8 cellular contexts compared by ENCODE assay signal in the genomic region with DNA sequence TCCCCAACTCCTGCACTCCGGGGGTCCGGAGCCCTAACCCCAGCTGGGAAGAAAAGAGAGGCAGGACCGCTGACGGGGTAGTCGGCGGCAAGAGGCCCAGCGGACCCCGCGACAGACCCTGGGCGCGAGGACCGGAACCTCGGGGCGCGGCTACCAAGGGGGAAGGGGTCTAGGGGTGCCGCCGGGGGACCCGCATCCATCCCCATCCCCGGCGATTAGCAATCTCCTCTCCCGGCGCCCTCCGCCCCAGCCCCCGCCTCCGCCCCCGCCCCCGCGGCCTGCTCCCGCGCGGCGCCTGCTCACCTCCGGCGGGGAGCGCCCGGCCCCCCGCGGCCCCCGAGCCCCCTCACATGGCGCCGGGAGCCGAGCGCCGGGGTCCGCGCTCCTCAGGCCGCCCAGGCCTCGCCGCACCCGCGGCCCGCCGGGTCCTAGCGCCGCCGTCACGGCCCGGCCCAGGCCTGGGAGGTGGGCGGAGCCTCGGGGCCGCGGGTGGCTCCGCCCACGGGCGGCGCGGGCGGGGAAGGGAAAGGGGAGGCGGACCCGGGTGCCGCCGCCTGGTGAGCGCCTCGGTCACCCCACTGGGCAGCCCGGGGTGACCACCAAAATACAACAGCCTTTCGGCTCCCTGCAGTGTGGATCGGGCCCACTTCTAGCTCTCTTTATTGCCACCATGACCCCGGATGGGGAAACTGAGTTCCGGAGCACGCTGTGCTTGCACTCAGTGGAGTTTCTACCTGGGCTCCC. TPM values are rescaled to one million over a fixed set of nuclear protein-coding genes. Genes with fewer than 3 reads are reported as not detected.
DNase-seq lines count a peak whose midpoint lies in the region; ATAC-seq and TF ChIP-seq lines count a peak whose summit lies in the region.

A gene with protein sequence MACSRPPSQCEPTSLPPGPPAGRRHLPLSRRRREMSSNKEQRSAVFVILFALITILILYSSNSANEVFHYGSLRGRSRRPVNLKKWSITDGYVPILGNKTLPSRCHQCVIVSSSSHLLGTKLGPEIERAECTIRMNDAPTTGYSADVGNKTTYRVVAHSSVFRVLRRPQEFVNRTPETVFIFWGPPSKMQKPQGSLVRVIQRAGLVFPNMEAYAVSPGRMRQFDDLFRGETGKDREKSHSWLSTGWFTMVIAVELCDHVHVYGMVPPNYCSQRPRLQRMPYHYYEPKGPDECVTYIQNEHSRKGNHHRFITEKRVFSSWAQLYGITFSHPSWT (minus strand): TSS at position 404 of the 744 bp plus-strand sequence. CDS start 1,622 bp downstream, outside the sequence.

- peaks cover 33% of the 10 kb centered on the region for H3K36me3 Mint-ChIP-seq in dendritic cell treated with granulocyte-macrophage colony-stimulating factor and Interleukin-4, amounts not matched to agents 40 ng/mL and 50 ng/mL, for 4 days (ENCODE audit: low read depth)

- H3K4me1 ChIP-seq in HEK293 (ENCODE audit: control insufficient read depth, insufficient read depth, low read length): no peaks in the 10 kb centered on the region

- H3K27ac ChIP-seq in HEK293 (ENCODE audit: extremely low read depth, low read depth, low read length): peak within 1 kb of the TSS; percentile 78; the same call in 1 of the 2 replicates

- DNase-seq in NCI-H128 (lab: John Stamatoyannopoulos, UW; ENCODE audit: unreplicated experiment) (peak; percentile 25), left colon (peak; percentile 66 to 80)
- peak; percentile 81 for DNase-seq in activated CD4-positive, alpha-beta T cell treated with anti-CD3 and anti-CD28 coated beads for 48 hours
- peak; percentile 47 to 67 (median 56) for DNase-seq in stimulated activated CD4-positive, alpha-beta T cell treated with anti-CD3 and anti-CD28 coated beads, Interleukin-1b, Interleukin-23, amount 100 ng/mL, for 24 hours (ENCODE audit: low read depth in 4 of 4, low spot score in 1 of 4)

- TF ChIP-seq CTCF in GM12872 (IDR thresholded peaks at IDR 0.05; ENCODE audit: insufficient read depth, low read depth, low read length) (0 out of 3 replicates have a peak, but pooled peaks have one; percentile 4), HEK293 (tag by site-specific recombination; IDR thresholded peaks at IDR 0.05) (no peak)

- POLR2A ChIA-PET in HEK293 (lab: Yijun Ruan, JAX): interaction anchor here (1.3 to 2.0 kb wide), 3 partner anchors 17 to 448 kb away, joined by 3 to 9 read pairs (median 3); a partner anchor contains a TSS

- peak within 1 kb of the TSS; percentile 78 for H3K27ac Mint-ChIP-seq in dendritic cell treated with granulocyte-macrophage colony-stimulating factor and Interleukin-4, amounts not matched to agents 40 ng/mL and 50 ng/mL, for 4 days

- H3K4me1 Mint-ChIP-seq in dendritic cell treated with granulocyte-macrophage colony-stimulating factor and Interleukin-4, amounts not matched to agents 40 ng/mL and 50 ng/mL, for 4 days (ENCODE audit: low read depth): peaks cover 55% of the 10 kb centered on the region

- H3K4me3 ChIP-seq in HEK293 (ENCODE audit: low read depth, low read length): peak within 1 kb of the TSS; percentile 86

- peaks cover 15% of the 10 kb centered on the region for H3K9me3 Mint-ChIP-seq in dendritic cell treated with granulocyte-macrophage colony-stimulating factor and Interleukin-4, amounts not matched to agents 40 ng/mL and 50 ng/mL, for 4 days

- H3K36me3 ChIP-seq in HEK293 (ENCODE audit: control insufficient read depth in 2 of 2, insufficient read depth in 1 of 2, low read length in 2 of 2): peaks cover 0 to 25% of the 10 kb centered on the region in 2 experiments; a peak in 1 of 3 replicates

- no peaks in the 10 kb centered on the region for H3K27me3 Mint-ChIP-seq in dendritic cell treated with granulocyte-macrophage colony-stimulating factor and Interleukin-4, amounts not matched to agents 40 ng/mL and 50 ng/mL, for 4 days

- ATAC-seq in left colon (peak; percentile 70), HG03469 (IDR thresholded peaks at IDR 0.05; ENCODE audit: unreplicated experiment) (no peak)

- CTCF ChIA-PET in HEK293 (lab: Yijun Ruan, JAX): interaction anchor here (0.6 to 0.9 kb wide), 2 partner anchors 8 to 29 kb away, joined by 3 to 5 read pairs; no protein-coding TSS in a partner anchor

- no peaks in the 10 kb centered on the region for H3K9me3 ChIP-seq in HEK293 (ENCODE audit: control insufficient read depth, insufficient read depth, low read depth, low read length)

- H3K4me3 Mint-ChIP-seq in dendritic cell treated with granulocyte-macrophage colony-stimulating factor and Interleukin-4, amounts not matched to agents 40 ng/mL and 50 ng/mL, for 4 days: peak within 1 kb of the TSS; percentile 81

- intact Hi-C loops in dendritic cell treated with granulocyte-macrophage colony-stimulating factor and Interleukin-4, amounts not matched to agents 40 ng/mL and 50 ng/mL, for 4 days (cut with micrococcal nuclease): no loop called here
- intact Hi-C loops in left colon (cut with DNase I, micrococcal nuclease): no loop called here

TF ChIP-seq in HEK293, 187 proteins besides CTCF, POLR2A, EP300 and RAD21 (continues in another document):
- TF ChIP-seq ZNF140 (tag by site-specific recombination; IDR thresholded peaks at IDR 0.05): no peak
- no peak for TF ChIP-seq ZNF157 (tag by site-specific recombination; IDR thresholded peaks at IDR 0.05)
- TF ChIP-seq, protein P1, sequence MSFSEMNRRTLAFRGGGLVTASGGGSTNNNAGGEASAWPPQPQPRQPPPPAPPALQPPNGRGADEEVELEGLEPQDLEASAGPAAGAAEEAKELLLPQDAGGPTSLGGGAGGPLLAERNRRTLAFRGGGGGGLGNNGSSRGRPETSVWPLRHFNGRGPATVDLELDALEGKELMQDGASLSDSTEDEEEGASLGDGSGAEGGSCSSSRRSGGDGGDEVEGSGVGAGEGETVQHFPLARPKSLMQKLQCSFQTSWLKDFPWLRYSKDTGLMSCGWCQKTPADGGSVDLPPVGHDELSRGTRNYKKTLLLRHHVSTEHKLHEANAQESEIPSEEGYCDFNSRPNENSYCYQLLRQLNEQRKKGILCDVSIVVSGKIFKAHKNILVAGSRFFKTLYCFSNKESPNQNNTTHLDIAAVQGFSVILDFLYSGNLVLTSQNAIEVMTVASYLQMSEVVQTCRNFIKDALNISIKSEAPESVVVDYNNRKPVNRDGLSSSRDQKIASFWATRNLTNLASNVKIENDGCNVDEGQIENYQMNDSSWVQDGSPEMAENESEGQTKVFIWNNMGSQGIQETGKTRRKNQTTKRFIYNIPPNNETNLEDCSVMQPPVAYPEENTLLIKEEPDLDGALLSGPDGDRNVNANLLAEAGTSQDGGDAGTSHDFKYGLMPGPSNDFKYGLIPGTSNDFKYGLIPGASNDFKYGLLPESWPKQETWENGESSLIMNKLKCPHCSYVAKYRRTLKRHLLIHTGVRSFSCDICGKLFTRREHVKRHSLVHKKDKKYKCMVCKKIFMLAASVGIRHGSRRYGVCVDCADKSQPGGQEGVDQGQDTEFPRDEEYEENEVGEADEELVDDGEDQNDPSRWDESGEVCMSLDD (tag by site-specific recombination; IDR thresholded peaks at IDR 0.05): peak; percentile 18; the same call in 1 of the 2 replicates
- TF ChIP-seq ZNF23 (tag by site-specific recombination; IDR thresholded peaks at IDR 0.05; ENCODE audit: borderline replicate concordance): no peak
- TF ChIP-seq ZBTB48 (tag by site-specific recombination; IDR thresholded peaks at IDR 0.05): peak; percentile 75
- TF ChIP-seq, protein P2, sequence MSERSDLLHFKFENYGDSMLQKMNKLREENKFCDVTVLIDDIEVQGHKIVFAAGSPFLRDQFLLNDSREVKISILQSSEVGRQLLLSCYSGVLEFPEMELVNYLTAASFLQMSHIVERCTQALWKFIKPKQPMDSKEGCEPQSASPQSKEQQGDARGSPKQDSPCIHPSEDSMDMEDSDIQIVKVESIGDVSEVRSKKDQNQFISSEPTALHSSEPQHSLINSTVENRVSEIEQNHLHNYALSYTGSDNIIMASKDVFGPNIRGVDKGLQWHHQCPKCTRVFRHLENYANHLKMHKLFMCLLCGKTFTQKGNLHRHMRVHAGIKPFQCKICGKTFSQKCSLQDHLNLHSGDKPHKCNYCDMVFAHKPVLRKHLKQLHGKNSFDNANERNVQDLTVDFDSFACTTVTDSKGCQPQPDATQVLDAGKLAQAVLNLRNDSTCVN (tag by site-specific recombination; optimal IDR thresholded peaks at IDR 0.05): peak; percentile 24
- TF ChIP-seq ZNF174 (tag by site-specific recombination; IDR thresholded peaks at IDR 0.05): no peak
- peak; percentile 40 for TF ChIP-seq ZFHX2 (tag by site-specific recombination; conservative IDR thresholded peaks at IDR 0.05)
- no peak for TF ChIP-seq BCL11B (tag by site-specific recombination; IDR thresholded peaks at IDR 0.05; ENCODE audit: low read depth)
- TF ChIP-seq SP3 (tag by site-specific recombination; IDR thresholded peaks at IDR 0.05): peak; percentile 42; the same call in 1 of the 2 replicates
- TF ChIP-seq ZIC2 (tag by site-specific recombination; IDR thresholded peaks at IDR 0.05): peak; percentile 71
- TF ChIP-seq ZNF350 (tag by site-specific recombination; IDR thresholded peaks at IDR 0.05): no peak

RNA-seq across cellular contexts. Expression of the gene that starts here (rescaled TPM):
- 100 to 1,000 TPM; 222 to 302 TPM for total RNA-seq in left colon

Comparison
In these comparisons a context has a peak if more than half of its experiments do, and no peak if none do; other contexts are left out.
1. DNase-seq: peak in every context shown above with its lines; median percentile 81 in activated CD4-positive, alpha-beta T cell treated with anti-CD3 and anti-CD28 coated beads for 48 hours; 73 in left colon; 56 in stimulated activated CD4-positive, alpha-beta T cell treated with anti-CD3 and anti-CD28 coated beads, Interleukin-1b, Interleukin-23, amount 100 ng/mL, for 24 hours; 25 in NCI-H128.